Comparison of ENCODE assay signal across 16 cellular contexts in the genomic region with DNA sequence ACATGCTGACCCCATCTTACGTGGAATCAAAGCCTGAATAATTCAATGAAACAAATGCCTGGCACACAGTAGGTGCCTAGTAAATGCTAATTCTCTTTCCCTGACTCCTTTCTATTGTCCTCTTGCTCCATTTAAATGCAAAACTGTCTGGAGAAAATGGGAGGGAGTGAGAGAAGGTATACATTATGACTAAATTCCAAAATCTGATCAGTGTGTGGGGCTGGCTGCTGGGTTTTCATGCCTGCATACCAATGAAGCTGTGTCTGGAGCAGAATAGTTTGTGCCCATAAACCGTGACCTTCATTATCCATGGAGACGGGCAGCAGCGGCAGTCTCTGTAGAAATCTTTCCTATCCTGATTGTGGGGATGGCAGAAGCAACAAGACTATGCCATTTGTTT.
"Had no signal": no experiment of that assay in that cellular context is flagged by ENCODE, and none has a peak within 500 bp of the region (broad histone marks: within the 10 kb centered on the region; RNA-seq: fewer than 3 reads in every experiment).

No MANE protein-coding gene starts in this region.

- H3K27ac ChIP-seq: coronary artery, spleen had no signal

- H3K4me3 Mint-ChIP-seq: activated B cell treated with CpG ODN at 0.5 μM for 24 hours; activated CD4-positive, alpha-beta T cell treated with anti-CD3 and anti-CD28 coated beads, Interleukin-2, amount 10 ng/mL, durations not matched to agents 24 days and 14 days; activated naive CD8-positive, alpha-beta T cell treated with anti-CD3 and anti-CD28 coated beads, Interleukin-2, amount 50 U/mL, for 24 hours; activated T-helper 1 cell treated with anti-CD3 and anti-CD28 coated beads, Interleukin-12 subunit alpha, Interleukin-12 subunit beta, Interleukin-2, Interleukin-4 antibody, amounts not matched to agents 30 ng/mL and 10 ng/mL and 1 ng/mL, durations not matched to agents 14 hours and 24 hours and 36 hours; stimulated activated memory B cell treated with anti-CD40 and anti-IgM and Interleukin-4, amounts not matched to agents 10 μg/mL and 1 μg/mL and 100 μg/mL, for 72 hours; T-helper 17 cell had no signal

- ATAC-seq: activated naive CD8-positive, alpha-beta T cell treated with anti-CD3 and anti-CD28 coated beads, Interleukin-2, amount 50 U/mL, for 24 hours; left cardiac atrium; SK-N-SH treated with all-trans-retinoic acid at 6 μM for 48 hours; stimulated activated memory B cell treated with anti-CD40 and anti-IgM and Interleukin-4, amounts not matched to agents 10 μg/mL and 1 μg/mL and 100 μg/mL, for 72 hours; T-helper 17 cell had no signal

- H3K36me3 ChIP-seq: gastroesophageal sphincter, spleen, transverse colon had no signal

- H3K27me3 ChIP-seq: gastroesophageal sphincter had no signal

- H3K9me3 Mint-ChIP-seq: activated B cell treated with CpG ODN at 0.5 μM for 24 hours; activated CD4-positive, alpha-beta T cell treated with anti-CD3 and anti-CD28 coated beads, Interleukin-2, amount 10 ng/mL, durations not matched to agents 24 days and 14 days; activated naive CD8-positive, alpha-beta T cell treated with anti-CD3 and anti-CD28 coated beads, Interleukin-2, amount 50 U/mL, for 24 hours; activated T-helper 1 cell treated with anti-CD3 and anti-CD28 coated beads, Interleukin-12 subunit alpha, Interleukin-12 subunit beta, Interleukin-2, Interleukin-4 antibody, amounts not matched to agents 30 ng/mL and 10 ng/mL and 1 ng/mL, durations not matched to agents 14 hours and 24 hours and 36 hours; stimulated activated memory B cell treated with anti-CD40 and anti-IgM and Interleukin-4, amounts not matched to agents 10 μg/mL and 1 μg/mL and 100 μg/mL, for 72 hours had no signal

- H3K9me3 ChIP-seq: gastroesophageal sphincter, spleen, transverse colon had no signal

- H3K4me3 ChIP-seq: coronary artery, gastroesophageal sphincter, spleen, transverse colon had no signal

- H3K4me1 Mint-ChIP-seq: activated B cell treated with CpG ODN at 0.5 μM for 24 hours; activated CD4-positive, alpha-beta T cell treated with anti-CD3 and anti-CD28 coated beads, Interleukin-2, amount 10 ng/mL, durations not matched to agents 24 days and 14 days; stimulated activated memory B cell treated with anti-CD40 and anti-IgM and Interleukin-4, amounts not matched to agents 10 μg/mL and 1 μg/mL and 100 μg/mL, for 72 hours had no signal

- H3K36me3 Mint-ChIP-seq: stimulated activated memory B cell treated with anti-CD40 and anti-IgM and Interleukin-4, amounts not matched to agents 10 μg/mL and 1 μg/mL and 100 μg/mL, for 72 hours had no signal

- DNase-seq: activated B cell treated with CpG ODN at 0.5 μM for 24 hours; activated CD4-positive, alpha-beta T cell treated with anti-CD3 and anti-CD28 coated beads, Interleukin-2, amount 10 ng/mL, durations not matched to agents 24 days and 14 days; activated naive CD4-positive, alpha-beta T cell treated with Interleukin-2 at 50 U/mL for 16 hours; activated naive CD8-positive, alpha-beta T cell treated with anti-CD3 and anti-CD28 coated beads, Interleukin-2, amount 50 U/mL, for 24 hours; central memory CD4-positive, alpha-beta T cell; effector CD4-positive, alpha-beta T cell; left cardiac atrium; spleen; stimulated activated CD4-positive, alpha-beta T cell treated with anti-CD3 and anti-CD28 coated beads, Interleukin-1b, Interleukin-23, amount 100 ng/mL, for 48 hours; T-helper 17 cell; transverse colon had no signal

- H3K4me1 ChIP-seq: spleen had no signal

- H3K27ac Mint-ChIP-seq: activated B cell treated with CpG ODN at 0.5 μM for 24 hours; activated CD4-positive, alpha-beta T cell treated with anti-CD3 and anti-CD28 coated beads, Interleukin-2, amount 10 ng/mL, durations not matched to agents 24 days and 14 days; activated naive CD8-positive, alpha-beta T cell treated with anti-CD3 and anti-CD28 coated beads, Interleukin-2, amount 50 U/mL, for 24 hours; activated T-helper 1 cell treated with anti-CD3 and anti-CD28 coated beads, Interleukin-12 subunit alpha, Interleukin-12 subunit beta, Interleukin-2, Interleukin-4 antibody, amounts not matched to agents 30 ng/mL and 10 ng/mL and 1 ng/mL, durations not matched to agents 14 hours and 24 hours and 36 hours; stimulated activated memory B cell treated with anti-CD40 and anti-IgM and Interleukin-4, amounts not matched to agents 10 μg/mL and 1 μg/mL and 100 μg/mL, for 72 hours; T-helper 17 cell had no signal
